Comparison of ENCODE assay signal across 21 cellular contexts in the genomic region with DNA sequence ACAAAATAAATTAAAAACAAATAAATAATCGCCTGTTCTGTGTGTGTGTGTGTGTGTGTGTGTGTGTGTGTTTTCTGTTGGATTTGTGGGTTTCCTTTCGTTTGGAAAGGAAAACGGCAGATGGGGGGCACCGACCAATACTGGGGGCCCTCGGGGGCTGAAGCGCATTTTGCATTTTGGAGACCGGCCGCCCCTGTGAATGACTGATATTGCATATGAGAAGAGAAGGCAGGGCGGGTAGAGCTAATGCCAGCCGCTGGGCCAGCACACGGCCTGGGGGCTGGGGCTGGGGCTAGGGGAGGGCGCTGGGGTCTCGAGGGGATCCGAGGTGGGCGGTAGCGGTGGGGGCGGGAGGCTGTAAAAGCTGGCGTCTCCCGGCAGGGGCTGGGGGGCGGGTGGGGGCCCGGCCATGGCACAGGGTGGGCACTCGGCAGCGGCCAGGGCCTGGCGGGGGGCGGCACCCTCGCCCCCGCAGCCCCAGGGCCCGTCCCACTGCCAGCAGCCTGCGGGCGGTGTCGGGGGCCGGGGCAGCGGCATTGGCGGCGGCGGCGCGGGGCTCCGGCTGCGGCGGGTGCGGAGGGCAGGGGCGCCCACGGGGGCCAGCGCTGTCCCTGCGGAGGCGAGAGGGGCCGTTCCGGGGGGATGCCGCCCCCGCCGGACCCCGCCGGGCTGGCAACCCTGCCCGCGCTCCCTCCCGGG. TPM values are rescaled to one million over a fixed set of nuclear protein-coding genes. Genes with fewer than 3 reads are reported as not detected.
A peak's percentile ranks its signal among the peaks of the same experiment; 100 is the strongest.
DNase-seq lines count a peak whose midpoint lies in the region; ATAC-seq and TF ChIP-seq lines count a peak whose summit lies in the region.
"Had no signal": no experiment of that assay in that cellular context is flagged by ENCODE, and none has a peak within 500 bp of the region (broad histone marks: within the 10 kb centered on the region; RNA-seq: fewer than 3 reads in every experiment).

No MANE protein-coding gene starts in this region.

- peak; percentile 10 to 21 for ATAC-seq in activated T-cell treated with anti-CD3 and anti-CD28 coated beads, Interleukin-2, amount 50 U/mL, for 72 hours (replicated peaks in 1 of 2)
- ATAC-seq in T-cell (replicated peaks in 1 of 4) (peak in 1 of 4 experiments; percentile 4), HG03097 (IDR thresholded peaks at IDR 0.05; ENCODE audit: low FRiP score, unreplicated experiment) (no peak)

- H3K9me3 ChIP-seq in thymus (ENCODE audit: control insufficient read depth) (no peaks in the 10 kb centered on the region), Peyer's patch (no peaks in the 10 kb centered on the region), prostate gland (no peaks in the 10 kb centered on the region)
- H3K9me3 ChIP-seq: A549, esophagus muscularis mucosa, left ventricle myocardium inferior, MG63 had no signal

- CTCF ChIA-PET in T-cell (lab: Charles Lee) = no interaction called here

- POLR2A ChIA-PET in T-cell (lab: Charles Lee) = no interaction called here

- H3K9me3 Mint-ChIP-seq in activated T-cell treated with anti-CD3 and anti-CD28 coated beads, Interleukin-2, amount 50 U/mL, for 72 hours = no peaks in the 10 kb centered on the region
- no peaks in the 10 kb centered on the region for H3K9me3 Mint-ChIP-seq in T-cell
- peaks cover 10% of the 10 kb centered on the region for H3K9me3 Mint-ChIP-seq in glutamatergic neuron (ENCODE audit: unreplicated experiment)
- H3K9me3 Mint-ChIP-seq: CD4-positive, CD25-positive, alpha-beta regulatory T cell had no signal

- no peak for DNase-seq in activated T-cell treated with anti-CD3 and anti-CD28 coated beads, Interleukin-2, amount 50 U/mL, for 72 hours
- DNase-seq in activated T-cell treated with anti-CD3 and anti-CD28 coated beads, Interleukin-2, amount 50 U/mL, for 48 hours = no peak
- DNase-seq in T-cell (no peak), glutamatergic neuron (no peak), Peyer's patch (no peak), prostate gland (ENCODE audit: low spot score) (no peak)
- DNase-seq: activated CD4-positive, alpha-beta T cell treated with anti-CD3 and anti-CD28 coated beads, Interleukin-2, amount 50 U/mL, for 1 hour; activated naive CD4-positive, alpha-beta T cell treated with anti-CD3 and anti-CD28 coated beads, Interleukin-2, amount 50 U/mL, for 16 hours; activated T-cell treated with anti-CD3 and anti-CD28 coated beads for 4 hours; brain microvascular endothelial cell; DMS79; IMR-90; left ventricle myocardium inferior; MG63; NCI-H446; stimulated activated CD4-positive, alpha-beta T cell treated with anti-CD3 and anti-CD28 coated beads, Interleukin-2, amount 100 ng/mL, for 48 hours had no signal

- peaks cover 3% of the 10 kb centered on the region for H3K27me3 ChIP-seq in thymus (ENCODE audit: control insufficient read depth, insufficient read depth)
- H3K27me3 ChIP-seq in Peyer's patch = no peaks in the 10 kb centered on the region
- H3K27me3 ChIP-seq in prostate gland (replicated peaks; ENCODE audit: insufficient read depth) = no peaks in the 10 kb centered on the region
- H3K27me3 ChIP-seq: brain microvascular endothelial cell, MG63 had no signal

- H3K4me1 Mint-ChIP-seq in activated T-cell treated with anti-CD3 and anti-CD28 coated beads, Interleukin-2, amount 50 U/mL, for 72 hours (ENCODE audit: low read depth) = peaks cover 5% of the 10 kb centered on the region
- H3K4me1 Mint-ChIP-seq in T-cell (peaks cover 4 to 12% (median 7%) of the 10 kb centered on the region in 3 donors), glutamatergic neuron (ENCODE audit: low read depth, unreplicated experiment) (peaks cover 16% of the 10 kb centered on the region)

- H3K4me3 Mint-ChIP-seq in activated T-cell treated with anti-CD3 and anti-CD28 coated beads, Interleukin-2, amount 50 U/mL, for 72 hours = peak overlapping the region; percentile 58 to 67
- H3K4me3 Mint-ChIP-seq in T-cell (peak overlapping the region in 2 of 3 donors; percentile 25 to 61), glutamatergic neuron (ENCODE audit: unreplicated experiment) (peak overlapping the region; percentile 64)

- H3K36me3 Mint-ChIP-seq in activated T-cell treated with anti-CD3 and anti-CD28 coated beads, Interleukin-2, amount 50 U/mL, for 72 hours (ENCODE audit: insufficient read depth in 2 of 2) = peaks cover 1 to 3% of the 10 kb centered on the region in 2 donors
- peaks cover 11% of the 10 kb centered on the region for H3K36me3 Mint-ChIP-seq in T-cell
- H3K36me3 Mint-ChIP-seq in glutamatergic neuron (ENCODE audit: unreplicated experiment) = no peaks in the 10 kb centered on the region

- TF ChIP-seq POLR2A in Peyer's patch (IDR thresholded peaks at IDR 0.05) = no peak
- TF ChIP-seq POLR2A in prostate gland (IDR thresholded peaks at IDR 0.05) = no peak

- 30% methylated on average over 57 of the region's 57 CpGs for WGBS in thymus
- WGBS in prostate gland = 51% methylated on average over 49 of the region's 57 CpGs

- no peaks in the 10 kb centered on the region for H3K27me3 Mint-ChIP-seq in activated T-cell treated with anti-CD3 and anti-CD28 coated beads, Interleukin-2, amount 50 U/mL, for 72 hours (ENCODE audit: low read depth)
- H3K27me3 Mint-ChIP-seq in T-cell (no peaks in the 10 kb centered on the region), glutamatergic neuron (ENCODE audit: unreplicated experiment) (peaks cover 7% of the 10 kb centered on the region)
- H3K27me3 Mint-ChIP-seq: CD4-positive, CD25-positive, alpha-beta regulatory T cell had no signal

- peak overlapping the region; percentile 73 for H3K27ac Mint-ChIP-seq in activated T-cell treated with anti-CD3 and anti-CD28 coated beads, Interleukin-2, amount 50 U/mL, for 72 hours
- H3K27ac Mint-ChIP-seq in T-cell = no peak overlapping the region
- peak overlapping the region; percentile 96 for H3K27ac Mint-ChIP-seq in glutamatergic neuron (ENCODE audit: unreplicated experiment)

- H3K4me1 ChIP-seq in thymus (ENCODE audit: control insufficient read depth, insufficient read depth, low read length) (peaks cover 2% of the 10 kb centered on the region), Peyer's patch (peaks cover 0 to 16% (median 4%) of the 10 kb centered on the region in 4 donors), prostate gland (replicated peaks) (peaks cover 9% of the 10 kb centered on the region)
- H3K4me1 ChIP-seq: A549 had no signal

- intact Hi-C loops in prostate gland (cut with DNase I) = no loop called here

- TF ChIP-seq CTCF in glutamatergic neuron (IDR thresholded peaks at IDR 0.05; ENCODE audit: partially characterized antibody, unreplicated experiment) = no peak
- no peak for TF ChIP-seq CTCF in Peyer's patch (IDR thresholded peaks at IDR 0.05)
- TF ChIP-seq CTCF in prostate gland (IDR thresholded peaks at IDR 0.05) = no peak

- H3K27ac ChIP-seq in thymus (ENCODE audit: low read depth) (no peak overlapping the region), Peyer's patch (peak overlapping the region in 1 of 4 donors; percentile 52), prostate gland (no peak overlapping the region)
- H3K27ac ChIP-seq: A549, brain microvascular endothelial cell, esophagus muscularis mucosa, left ventricle myocardium inferior had no signal

- H3K4me3 ChIP-seq in thymus (ENCODE audit: low read length) (peak overlapping the region; percentile 24), Peyer's patch (peak overlapping the region in 1 of 4 donors; percentile 29), prostate gland (no peak overlapping the region)
- H3K4me3 ChIP-seq: A549, left ventricle myocardium inferior, MG63 had no signal

- H3K36me3 ChIP-seq in thymus (ENCODE audit: control insufficient read depth, insufficient read depth) (peaks cover 57% of the 10 kb centered on the region), Peyer's patch (peaks cover 0 to 42% (median 0%) of the 10 kb centered on the region in 3 donors), prostate gland (peaks cover 0 to 11% of the 10 kb centered on the region in 2 donors)

RNA-seq across cellular contexts. Expression of a gene that starts 11.2 kb away (rescaled TPM):
- 10 to 100 TPM; 11.1 to 13.7 TPM for total RNA-seq in activated T-cell treated with anti-CD3 and anti-CD28 coated beads, Interleukin-2, amount 50 U/mL, for 72 hours
- total RNA-seq in T-cell = 10 to 100 TPM; 18.3 to 27.4 (median 24.9) TPM
- total RNA-seq in glutamatergic neuron (ENCODE audit: unreplicated experiment) = 98.8 TPM
- 13.5 TPM for polyA plus RNA-seq in thymus
- 10 to 100 TPM; 10.3 to 18.9 (median 16.0) TPM for total RNA-seq in Peyer's patch
- 10 to 100 TPM in 1 of 2 donors, 1 to 10 TPM in 1; 9.8 to 10.1 TPM for total RNA-seq in prostate gland

RNA-seq across cellular contexts. Expression of a gene that starts 13.9 kb away (rescaled TPM):
- 10 to 100 TPM; 26.0 to 39.1 TPM for total RNA-seq in activated T-cell treated with anti-CD3 and anti-CD28 coated beads, Interleukin-2, amount 50 U/mL, for 72 hours
- 10 to 100 TPM; 31.9 to 72.5 (median 65.7) TPM for total RNA-seq in T-cell
- 61.2 TPM for total RNA-seq in glutamatergic neuron (ENCODE audit: unreplicated experiment)
- polyA plus RNA-seq in thymus = 17.4 TPM
- total RNA-seq in Peyer's patch = 10 to 100 TPM; 40.5 to 74.4 (median 57.7) TPM
- 10 to 100 TPM; 42.4 to 67.0 TPM for total RNA-seq in prostate gland

RNA-seq across cellular contexts. Expression of a gene that starts 14.1 kb away (rescaled TPM):
- 10 to 100 TPM; 29.6 to 40.2 TPM for total RNA-seq in activated T-cell treated with anti-CD3 and anti-CD28 coated beads, Interleukin-2, amount 50 U/mL, for 72 hours
- total RNA-seq in T-cell = 10 to 100 TPM; 37.3 to 51.7 (median 42.0) TPM
- 81.2 TPM for total RNA-seq in glutamatergic neuron (ENCODE audit: unreplicated experiment)
- polyA plus RNA-seq in thymus = 51.7 TPM
- 10 to 100 TPM; 15.2 to 37.2 (median 23.9) TPM for total RNA-seq in Peyer's patch
- total RNA-seq in prostate gland = 10 to 100 TPM in 1 of 2 donors, 1 to 10 TPM in 1; 9.6 to 18.6 TPM

RNA-seq across cellular contexts. Expression of a gene that starts 17.8 kb away (rescaled TPM):
- total RNA-seq in activated T-cell treated with anti-CD3 and anti-CD28 coated beads, Interleukin-2, amount 50 U/mL, for 72 hours = 10 to 100 TPM; 75.0 to 75.8 TPM
- 10 to 100 TPM; 37.6 to 87.0 (median 69.3) TPM for total RNA-seq in T-cell
- 80.7 TPM for total RNA-seq in glutamatergic neuron (ENCODE audit: unreplicated experiment)
- polyA plus RNA-seq in thymus = 123 TPM
- total RNA-seq in Peyer's patch = 100 to 1,000 TPM in 3 of 4 donors, 10 to 100 TPM in 1; 76.7 to 202 (median 196) TPM
- 100 to 1,000 TPM; 157 to 169 TPM for total RNA-seq in prostate gland

RNA-seq across cellular contexts. Expression of a gene that starts 20.2 kb away (rescaled TPM):
- 10 to 100 TPM; 16.1 to 16.6 TPM for total RNA-seq in activated T-cell treated with anti-CD3 and anti-CD28 coated beads, Interleukin-2, amount 50 U/mL, for 72 hours
- total RNA-seq in T-cell (10 to 100 TPM in 3 of 5 donors, 1 to 10 TPM in 2; 5.3 to 12.4 (median 11.3) TPM), glutamatergic neuron (ENCODE audit: unreplicated experiment) (14.1 TPM), Peyer's patch (10 to 100 TPM in 1 of 4 donors, 1 to 10 TPM in 3; 2.1 to 14.1 (median 5.6) TPM), prostate gland (10 to 100 TPM; 20.1 to 21.6 TPM)
- polyA plus RNA-seq in thymus = 10.3 TPM

Comparison
In these comparisons a context has a peak if more than half of its experiments do, and no peak if none do; other contexts are left out.
1. H3K27ac Mint-ChIP-seq: peak in activated T-cell treated with anti-CD3 and anti-CD28 coated beads, Interleukin-2, amount 50 U/mL, for 72 hours (single experiment) and glutamatergic neuron (single experiment); none in T-cell (0 of 2).
2. Peak in every context shown above with its lines, with median percentiles within 50 percentile points of each other: H3K4me3 Mint-ChIP-seq.